In genomic region chr12:32819424-32819823, GRCh38 we compare ENCODE assay signal across 21 cellular contexts.
"Had no signal": no experiment of that assay in that cellular context is flagged by ENCODE, and none has a peak within 500 bp of the region (broad histone marks: within the 10 kb centered on the region; RNA-seq: fewer than 3 reads in every experiment).

No MANE protein-coding gene starts in this region.

- H3K36me3 ChIP-seq: gastroesophageal sphincter, upper lobe of right lung, vagina had no signal

- H3K4me3 ChIP-seq: esophagus muscularis mucosa, gastroesophageal sphincter, pancreas, skin epidermis, testis, tibial nerve, upper lobe of right lung, vagina had no signal

- ATAC-seq: effector memory CD8-positive, alpha-beta T cell; gastroesophageal sphincter; pancreas; sciatic nerve; stimulated activated naive B cell treated with anti-CD40 and anti-IgM and Interleukin-4, amounts not matched to agents 10 μg/mL and 1 μg/mL and 100 μg/mL, for 72 hours; stimulated activated naive CD8-positive, alpha-beta T cell treated with anti-CD3 and anti-CD28 coated beads, Interleukin-15, amount 100 ng/mL, for 72 hours; upper lobe of right lung had no signal

- H3K9me3 ChIP-seq: esophagus muscularis mucosa, gastroesophageal sphincter, pancreas, testis, tibial nerve, upper lobe of right lung, vagina had no signal

- H3K27me3 ChIP-seq: esophagus muscularis mucosa, pancreas, testis, tibial nerve, upper lobe of right lung, vagina had no signal

- H3K4me1 ChIP-seq: esophagus muscularis mucosa, gastroesophageal sphincter, pancreas, testis, tibial nerve, upper lobe of right lung, vagina had no signal

- DNase-seq: effector memory CD8-positive, alpha-beta T cell; foreskin fibroblast; hypothalamus; islet precursor cell; mesendoderm; naive B cell; occipital lobe; pancreas; stimulated activated CD4-positive, alpha-beta T cell treated with anti-CD3 and anti-CD28 coated beads, Interleukin-2, amount 100 ng/mL, for 24 hours; stimulated activated CD4-positive, alpha-beta T cell treated with anti-CD3 and anti-CD28 coated beads, Interleukin-4, amount 100 ng/mL, for 4 hours; stimulated activated naive B cell treated with anti-CD40 and anti-IgM and Interleukin-4, amounts not matched to agents 10 μg/mL and 1 μg/mL and 100 μg/mL, for 72 hours; stimulated activated naive CD8-positive, alpha-beta T cell treated with anti-CD3 and anti-CD28 coated beads, Interleukin-15, amount 100 ng/mL, for 72 hours; testis; upper lobe of right lung had no signal

- H3K27ac ChIP-seq: epithelial cell of prostate, esophagus muscularis mucosa, gastroesophageal sphincter, pancreas, skin epidermis, testis, tibial nerve, upper lobe of right lung, vagina had no signal
